ENCODE assay signal across 15 cellular contexts in genomic region chr2:233801357-233802131, GRCh38. TPM values are rescaled to one million over a fixed set of nuclear protein-coding genes. Genes with fewer than 3 reads are reported as not detected.
A peak's percentile ranks its signal among the peaks of the same experiment; 100 is the strongest.
DNase-seq lines count a peak whose midpoint lies in the region; ATAC-seq, FAIRE-seq and TF ChIP-seq lines count a peak whose summit lies in the region.
"Had no signal": no experiment of that assay in that cellular context is flagged by ENCODE, and none has a peak within 500 bp of the region (broad histone marks: within the 10 kb centered on the region; RNA-seq: fewer than 3 reads in every experiment).

No MANE protein-coding gene starts in this region.

- FAIRE-seq in RCC 7860 (lab: Jason Lieb, UNC), result peak; percentile 42
- FAIRE-seq: colon had no signal

- ATAC-seq in upper lobe of right lung, result no peak

- no peak overlapping the region for H3K27ac ChIP-seq in upper lobe of right lung
- H3K27ac ChIP-seq: C4-2B, heart right ventricle had no signal

- H3K36me3 ChIP-seq in upper lobe of right lung, result no peaks in the 10 kb centered on the region
- H3K36me3 ChIP-seq: heart right ventricle had no signal

- no peaks in the 10 kb centered on the region for H3K4me1 Mint-ChIP-seq in activated naive CD4-positive, alpha-beta T cell treated with anti-CD3 and anti-CD28 coated beads, Interleukin-2, amount 10 ng/mL, durations not matched to agents 7 days and 5 days

- H3K27me3 ChIP-seq in upper lobe of right lung, result no peaks in the 10 kb centered on the region

- H3K36me3 Mint-ChIP-seq in activated naive CD4-positive, alpha-beta T cell treated with anti-CD3 and anti-CD28 coated beads, Interleukin-2, amount 10 ng/mL, durations not matched to agents 7 days and 5 days, result no peaks in the 10 kb centered on the region

- no peak overlapping the region for H3K27ac Mint-ChIP-seq in activated naive CD4-positive, alpha-beta T cell treated with anti-CD3 and anti-CD28 coated beads, Interleukin-2, amount 10 ng/mL, durations not matched to agents 7 days and 5 days
- H3K27ac Mint-ChIP-seq: activated T-helper 1 cell treated with anti-CD3 and anti-CD28 coated beads, Interleukin-12 subunit alpha, Interleukin-12 subunit beta, Interleukin-2, Interleukin-4 antibody, amounts not matched to agents 30 ng/mL and 10 ng/mL and 1 ng/mL, durations not matched to agents 14 hours and 24 hours and 36 hours; stimulated activated naive CD8-positive, alpha-beta T cell treated with anti-CD3 and anti-CD28 coated beads, Interleukin-15, Interleukin-2, amounts not matched to agents 100 ng/mL and 50 ng/mL, for 24 hours had no signal

- no peak overlapping the region for H3K4me3 Mint-ChIP-seq in activated naive CD4-positive, alpha-beta T cell treated with anti-CD3 and anti-CD28 coated beads, Interleukin-2, amount 10 ng/mL, durations not matched to agents 7 days and 5 days
- H3K4me3 Mint-ChIP-seq: activated T-helper 1 cell treated with anti-CD3 and anti-CD28 coated beads, Interleukin-12 subunit alpha, Interleukin-12 subunit beta, Interleukin-2, Interleukin-4 antibody, amounts not matched to agents 30 ng/mL and 10 ng/mL and 1 ng/mL, durations not matched to agents 14 hours and 24 hours and 36 hours; stimulated activated naive CD8-positive, alpha-beta T cell treated with anti-CD3 and anti-CD28 coated beads, Interleukin-15, Interleukin-2, amounts not matched to agents 100 ng/mL and 50 ng/mL, for 24 hours had no signal

- peaks cover 32% of the 10 kb centered on the region for H3K27me3 Mint-ChIP-seq in activated naive CD4-positive, alpha-beta T cell treated with anti-CD3 and anti-CD28 coated beads, Interleukin-2, amount 10 ng/mL, durations not matched to agents 7 days and 5 days

- no peaks in the 10 kb centered on the region for H3K4me1 ChIP-seq in upper lobe of right lung
- H3K4me1 ChIP-seq: heart right ventricle had no signal

- no peak overlapping the region for H3K4me3 ChIP-seq in fibroblast of mammary gland (ENCODE audit: control insufficient read depth, low read depth, low read length)
- H3K4me3 ChIP-seq in upper lobe of right lung, result no peak overlapping the region
- H3K4me3 ChIP-seq: heart right ventricle had no signal

- H3K9me3 ChIP-seq in upper lobe of right lung, result no peaks in the 10 kb centered on the region

- peak; percentile 34 for DNase-seq in activated naive CD4-positive, alpha-beta T cell treated with anti-CD3 and anti-CD28 coated beads, Interleukin-2, amount 10 ng/mL, durations not matched to agents 7 days and 5 days
- no peak for DNase-seq in activated naive CD4-positive, alpha-beta T cell (lab: John Stamatoyannopoulos, UW)
- DNase-seq in RCC 7860 (ENCODE audit: low spot score) (peak; percentile 61), fibroblast of mammary gland (ENCODE audit: low read depth) (peak; percentile 10), superior temporal gyrus (ENCODE audit: extremely low spot score) (peak; percentile 18), SKM-1 (lab: John Stamatoyannopoulos, UW; ENCODE audit: unreplicated experiment) (no peak), upper lobe of right lung (no peak), ecto neural progenitor cell (ENCODE audit: low spot score) (no peak)
- DNase-seq: heart right ventricle, NCI-H774 had no signal

- CTCF ChIA-PET in activated naive CD4-positive, alpha-beta T cell treated with anti-CD3 and anti-CD28 coated beads, Interleukin-2, amount 10 ng/mL, durations not matched to agents 7 days and 5 days (lab: Charles Lee), result no interaction called here

- H3K9me3 Mint-ChIP-seq in activated naive CD4-positive, alpha-beta T cell treated with anti-CD3 and anti-CD28 coated beads, Interleukin-2, amount 10 ng/mL, durations not matched to agents 7 days and 5 days, result no peaks in the 10 kb centered on the region
- H3K9me3 Mint-ChIP-seq: activated T-helper 1 cell treated with anti-CD3 and anti-CD28 coated beads, Interleukin-12 subunit alpha, Interleukin-12 subunit beta, Interleukin-2, Interleukin-4 antibody, amounts not matched to agents 30 ng/mL and 10 ng/mL and 1 ng/mL, durations not matched to agents 14 hours and 24 hours and 36 hours had no signal

- intact Hi-C loops in upper lobe of right lung (cut with DNase I), result no loop called here

- TF ChIP-seq CTCF in fibroblast of mammary gland (conservative IDR thresholded peaks at IDR 0.05; ENCODE audit: control insufficient read depth, insufficient read depth, low read depth, low read length), result no peak
- TF ChIP-seq CTCF in upper lobe of right lung (IDR thresholded peaks at IDR 0.05), result no peak

RNA-seq across cellular contexts. Expression of gene MROH2A, which starts 23.4 kb away (rescaled TPM):
- not detected for total RNA-seq in upper lobe of right lung
- total RNA-seq: activated T-helper 1 cell treated with anti-CD3 and anti-CD28 coated beads, Interleukin-12 subunit alpha, Interleukin-12 subunit beta, Interleukin-2, Interleukin-4 antibody, amounts not matched to agents 30 ng/mL and 10 ng/mL and 1 ng/mL, durations not matched to agents 14 hours and 24 hours and 36 hours; heart right ventricle; T-helper 2 cell treated with Interferon-gamma antibody and Interleukin-4, amounts not matched to agents 100 ng/mL and 5 ng/mL, for 36 hours had no signal

RNA-seq across cellular contexts. Expression of gene UGT1A1, which starts 41.5 kb away (rescaled TPM):
- not detected for total RNA-seq in upper lobe of right lung
- total RNA-seq: activated T-helper 1 cell treated with anti-CD3 and anti-CD28 coated beads, Interleukin-12 subunit alpha, Interleukin-12 subunit beta, Interleukin-2, Interleukin-4 antibody, amounts not matched to agents 30 ng/mL and 10 ng/mL and 1 ng/mL, durations not matched to agents 14 hours and 24 hours and 36 hours; heart right ventricle; T-helper 2 cell treated with Interferon-gamma antibody and Interleukin-4, amounts not matched to agents 100 ng/mL and 5 ng/mL, for 36 hours had no signal

RNA-seq across cellular contexts. Expression of gene HJURP, which starts 52.8 kb away (rescaled TPM):
- total RNA-seq in upper lobe of right lung, result 1.2 TPM

Comparison
In these comparisons a context has a peak if more than half of its experiments do, and no peak if none do; other contexts are left out.
1. DNase-seq: peak in activated naive CD4-positive, alpha-beta T cell treated with anti-CD3 and anti-CD28 coated beads, Interleukin-2, amount 10 ng/mL, durations not matched to agents 7 days and 5 days (single experiment), RCC 7860 (single experiment), fibroblast of mammary gland (single experiment) and superior temporal gyrus (single experiment); none in activated naive CD4-positive, alpha-beta T cell (0 of 4), SKM-1 (single experiment), upper lobe of right lung (single experiment) and ecto neural progenitor cell (single experiment).